In the genomic region with DNA sequence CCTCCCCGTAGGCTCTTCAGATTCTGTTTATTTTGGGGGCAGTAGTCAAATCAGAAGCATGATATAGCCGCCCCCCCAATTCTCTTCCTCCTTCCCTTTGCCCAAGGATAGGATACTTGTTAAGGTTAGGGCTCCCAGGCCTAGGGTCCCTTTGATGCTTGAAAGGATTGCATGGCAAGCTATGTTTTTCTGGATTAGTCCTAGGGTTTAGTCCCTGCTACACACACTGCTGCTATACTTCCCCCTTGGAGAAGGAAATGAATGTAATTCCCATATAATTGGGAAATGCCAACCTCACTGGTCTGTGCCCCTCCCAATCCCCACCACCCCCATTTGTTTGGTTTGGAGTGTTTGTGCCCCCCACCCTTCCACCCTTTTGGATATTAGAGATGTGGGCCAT, we compare ENCODE assay signal across 33 cellular contexts.
DNase-seq lines count a peak whose midpoint lies in the region; ATAC-seq, FAIRE-seq and TF ChIP-seq lines count a peak whose summit lies in the region.
"Had no signal": no experiment of that assay in that cellular context is flagged by ENCODE, and none has a peak within 500 bp of the region (broad histone marks: within the 10 kb centered on the region; RNA-seq: fewer than 3 reads in every experiment).

No MANE protein-coding gene starts in this region.

- no peak for DNase-seq in HFFc6
- no peak for DNase-seq in GM12878 (ENCODE audit: low read depth, low spot score)
- DNase-seq in mesothelial cell of epicardium (ENCODE audit: low spot score in 2 of 2, unreplicated experiment in 2 of 2) = no peak
- no peak for DNase-seq in smooth muscle cell (lab: John Stamatoyannopoulos, UW; ENCODE audit: unreplicated experiment)
- DNase-seq in HCEC 1CT = no peak
- no peak for DNase-seq in KBM-7
- DNase-seq: activated CD4-positive, alpha-beta memory T cell treated with anti-CD3 and anti-CD28 coated beads, Interleukin-2, amount 10 ng/mL, durations not matched to agents 7 days and 5 days; activated CD4-positive, CD25-positive, alpha-beta regulatory T cell treated with anti-CD3 and anti-CD28 coated beads, Interleukin-2, amount 50 U/mL, for 72 hours; activated CD8-positive, alpha-beta memory T cell treated with anti-CD3 and anti-CD28 coated beads, Interleukin-2, amount 50 U/mL, for 4 hours; activated naive CD4-positive, alpha-beta T cell treated with anti-CD3 and anti-CD28 coated beads for 36 hours; adrenal gland; Calu3; DMS79 treated with DMSO at 0.1 percent for 48 hours; gastrocnemius medialis; GDM1; GOT3; hippocampal formation; lower lobe of right lung; MM.1S; NCI-H1417 treated with DMSO at 0.1 percent for 48 hours; NCI-H2029 treated with DMSO at 0.1 percent for 48 hours; NCI-H526 treated with DMSO at 0.1 percent for 48 hours; nephron progenitor cell; NK-92 treated with Interleukin-12 subunit alpha and Interleukin-12 subunit beta, amount 100 ng/mL, for 24 hours; PC-9; stimulated activated CD4-positive, alpha-beta T cell treated with anti-CD3 and anti-CD28 coated beads, Interleukin-12 subunit alpha, Interleukin-12 subunit beta, amount 100 ng/mL, for 4 hours; stimulated activated CD4-positive, alpha-beta T cell treated with anti-CD3 and anti-CD28 coated beads, Interleukin-2, amount 100 ng/mL, for 48 hours; stomach had no signal

- RAD21 ChIA-PET in GM12878 (lab: Charles Lee; ENCODE audit: unreplicated experiment) = interaction anchor here (1.0 to 1.5 kb wide), 4 partner anchors 21 to 129 kb away, joined by 3 to 6 read pairs (median 4); no protein-coding TSS in a partner anchor

- H4K20me1 ChIP-seq in GM12878 (ENCODE audit: control insufficient read depth, insufficient read depth) (no peaks in the 10 kb centered on the region; the same call in 1 of the 2 replicates), smooth muscle cell (ENCODE audit: low read depth) (peaks cover 100% of the 10 kb centered on the region)

- TF ChIP-seq POLR2A in GM12878 (IDR thresholded peaks at IDR 0.05; ENCODE audit: low read depth, low read length) = no peak

- CTCF ChIA-PET in GM12878 (lab: Yijun Ruan, JAX) = interaction anchor here (0.6 to 2.1 kb wide), 8 partner anchors 10 to 1271 kb away, joined by 3 to 9 read pairs (median 4); no protein-coding TSS in a partner anchor

- no peak overlapping the region for H2AFZ ChIP-seq in GM12878 (ENCODE audit: control insufficient read depth, low read depth, low read length)
- H2AFZ ChIP-seq in smooth muscle cell (ENCODE audit: low read depth) = no peak overlapping the region
- H2AFZ ChIP-seq: parathyroid adenoma, PC-9 had no signal

- TF ChIP-seq CTCF in HFFc6 (IDR thresholded peaks at IDR 0.05) = no peak
- TF ChIP-seq CTCF in GM12878 (IDR thresholded peaks at IDR 0.05 in 2 of 3, conservative IDR thresholded peaks at IDR 0.05 in 1 of 3; ENCODE audit: control insufficient read depth in 2 of 3, extremely low read depth in 1 of 3, insufficient read depth in 1 of 3, low read depth in 3 of 3, low read length in 3 of 3) = no peak
- TF ChIP-seq CTCF in mesothelial cell of epicardium (IDR thresholded peaks at IDR 0.05; ENCODE audit: unreplicated experiment) = no peak
- no peak for TF ChIP-seq CTCF in smooth muscle cell (IDR thresholded peaks at IDR 0.05; ENCODE audit: borderline replicate concordance, insufficient read depth, poor library complexity, severe bottlenecking)

- H3K4me3 ChIP-seq in GM12878 (no peak overlapping the region), smooth muscle cell (no peak overlapping the region)
- H3K4me3 ChIP-seq: adrenal gland, gastrocnemius medialis, lower lobe of right lung, PC-9, right atrium auricular region, stomach had no signal

- no peak for TF ChIP-seq RAD21 in GM12878 (IDR thresholded peaks at IDR 0.05; ENCODE audit: insufficient read depth, low read depth, low read length)

- H3K27ac ChIP-seq in GM12878 (ENCODE audit: control insufficient read depth, insufficient read depth) = no peak overlapping the region
- peak overlapping the region; percentile 87 for H3K27ac ChIP-seq in smooth muscle cell (ENCODE audit: low read depth)
- H3K27ac ChIP-seq: adrenal gland, C4-2B, gastrocnemius medialis, KMS-11, lower lobe of right lung, parathyroid adenoma, PC-9, right atrium auricular region, stomach had no signal

- H3K4me1 Mint-ChIP-seq in HFFc6 (ENCODE audit: low read depth) (peaks cover 60% of the 10 kb centered on the region), mesothelial cell of epicardium (peaks cover 32% of the 10 kb centered on the region)
- H3K4me1 Mint-ChIP-seq: activated CD4-positive, alpha-beta memory T cell treated with anti-CD3 and anti-CD28 coated beads, Interleukin-2, amount 10 ng/mL, durations not matched to agents 7 days and 5 days had no signal

- H3K79me2 ChIP-seq in GM12878 (ENCODE audit: control insufficient read depth, insufficient read depth, low read length) (peaks cover 48% of the 10 kb centered on the region), smooth muscle cell (ENCODE audit: low read depth) (peaks cover 90% of the 10 kb centered on the region)

- H3K4me3 Mint-ChIP-seq in HFFc6 = peak overlapping the region; percentile 16; the same call in 1 of the 2 replicates
- H3K4me3 Mint-ChIP-seq in mesothelial cell of epicardium = no peak overlapping the region
- H3K4me3 Mint-ChIP-seq: activated CD4-positive, alpha-beta memory T cell treated with anti-CD3 and anti-CD28 coated beads, Interleukin-2, amount 10 ng/mL, durations not matched to agents 7 days and 5 days; activated naive CD4-positive, alpha-beta T cell treated with anti-CD3 and anti-CD28 coated beads for 36 hours; nephron progenitor cell had no signal

- H3K27me3 Mint-ChIP-seq in HFFc6 (ENCODE audit: insufficient read depth) = peaks cover 2% of the 10 kb centered on the region; the same call in 1 of the 2 replicates
- H3K27me3 Mint-ChIP-seq in mesothelial cell of epicardium (ENCODE audit: low read depth) = no peaks in the 10 kb centered on the region
- H3K27me3 Mint-ChIP-seq: activated CD4-positive, alpha-beta memory T cell treated with anti-CD3 and anti-CD28 coated beads, Interleukin-2, amount 10 ng/mL, durations not matched to agents 7 days and 5 days had no signal

- 63% methylated on average over 2 of the region's 2 CpGs for WGBS in GM12878 (ENCODE audit: insufficient coverage, insufficient replicate concordance, low lambda C conversion rate, missing lambda C conversion rate)
- 83% methylated on average over 2 of the region's 2 CpGs for WGBS in smooth muscle cell (ENCODE audit: low lambda C conversion rate)

- SMC1A ChIA-PET in GM12878 (lab: Charles Lee; ENCODE audit: uncharacterized antibody, unreplicated experiment) = interaction anchor here (1.0 to 4.1 kb wide), 7 partner anchors 11 to 134 kb away, joined by 3 to 27 read pairs (median 5); a partner anchor contains a TSS

- no peak overlapping the region for H3K4me2 ChIP-seq in GM12878 (ENCODE audit: control insufficient read depth, insufficient read depth)
- H3K4me2 ChIP-seq in smooth muscle cell = peak overlapping the region; percentile 43
- H3K4me2 ChIP-seq: KMS-11, PC-9 had no signal

- H3K27me3 ChIP-seq in GM12878 (replicated peaks in 1 of 2; ENCODE audit: control insufficient read depth in 2 of 2, insufficient read depth in 2 of 2, low read length in 1 of 2) = no peaks in the 10 kb centered on the region
- no peaks in the 10 kb centered on the region for H3K27me3 ChIP-seq in smooth muscle cell (ENCODE audit: low read depth)
- H3K27me3 ChIP-seq: adrenal gland, gastrocnemius medialis, right atrium auricular region, stomach had no signal

- H3K9ac ChIP-seq in GM12878 (ENCODE audit: control insufficient read depth, insufficient read depth, low read length) (no peak overlapping the region), smooth muscle cell (ENCODE audit: low read depth) (peak overlapping the region; percentile 17)
- H3K9ac ChIP-seq: KMS-11, parathyroid adenoma had no signal

- H3K27ac Mint-ChIP-seq in HFFc6 (peak overlapping the region; percentile 71), mesothelial cell of epicardium (peak overlapping the region; percentile 76)
- H3K27ac Mint-ChIP-seq: activated CD4-positive, alpha-beta memory T cell treated with anti-CD3 and anti-CD28 coated beads, Interleukin-2, amount 10 ng/mL, durations not matched to agents 7 days and 5 days; activated naive CD4-positive, alpha-beta T cell treated with anti-CD3 and anti-CD28 coated beads for 36 hours; nephron progenitor cell had no signal

- no peaks in the 10 kb centered on the region for H3K9me3 Mint-ChIP-seq in HFFc6
- no peaks in the 10 kb centered on the region for H3K9me3 Mint-ChIP-seq in mesothelial cell of epicardium
- H3K9me3 Mint-ChIP-seq: activated CD4-positive, alpha-beta memory T cell treated with anti-CD3 and anti-CD28 coated beads, Interleukin-2, amount 10 ng/mL, durations not matched to agents 7 days and 5 days; activated naive CD4-positive, alpha-beta T cell treated with anti-CD3 and anti-CD28 coated beads for 36 hours; nephron progenitor cell had no signal

- FAIRE-seq in GM12878 (lab: Jason Lieb, UNC) = no peak

- intact Hi-C loops in GM12878 (cut with micrococcal nuclease; ENCODE audit: unreplicated experiment) = no loop called here

- H3K36me3 Mint-ChIP-seq in HFFc6 (ENCODE audit: low read depth) (no peaks in the 10 kb centered on the region), mesothelial cell of epicardium (no peaks in the 10 kb centered on the region)

- H3K9me3 ChIP-seq in GM12878 (replicated peaks; ENCODE audit: control insufficient read depth, insufficient read depth, low read length) = no peaks in the 10 kb centered on the region
- H3K9me3 ChIP-seq in smooth muscle cell (replicated peaks; ENCODE audit: low read depth) = no peaks in the 10 kb centered on the region
- H3K9me3 ChIP-seq: adrenal gland, gastrocnemius medialis, lower lobe of right lung, right atrium auricular region, stomach had no signal

- POLR2A ChIA-PET in GM12878 (lab: Charles Lee) = interaction anchor here (1.2 kb wide), 1 partner anchor 15 kb away, joined by 6 read pairs; no protein-coding TSS in a partner anchor

- peaks cover 28% of the 10 kb centered on the region for H3F3A ChIP-seq in smooth muscle cell (ENCODE audit: low read depth)

- in situ Hi-C loops in GM12878 (cut with MboI) = no loop called here
- in situ Hi-C loops in KBM-7 (cut with MboI; ENCODE audit: low pct_unique_long_range_greater_than_20kb, low sequenced_read_pairs) = no loop called here

- H3K4me1 ChIP-seq in GM12878 (ENCODE audit: control insufficient read depth, insufficient read depth, low read length) = peaks cover 11% of the 10 kb centered on the region
- peaks cover 18% of the 10 kb centered on the region for H3K4me1 ChIP-seq in smooth muscle cell (ENCODE audit: low read depth)

- no peaks in the 10 kb centered on the region for H3K36me3 ChIP-seq in GM12878 (ENCODE audit: control insufficient read depth in 2 of 2, insufficient read depth in 2 of 2, low read length in 1 of 2)
- no peaks in the 10 kb centered on the region for H3K36me3 ChIP-seq in smooth muscle cell (ENCODE audit: low read depth)
- H3K36me3 ChIP-seq: adrenal gland, gastrocnemius medialis, lower lobe of right lung, right atrium auricular region, stomach had no signal

- no peak for ATAC-seq in GM12878
- no peak for ATAC-seq in GM21447 (IDR thresholded peaks at IDR 0.05; ENCODE audit: unreplicated experiment)
- ATAC-seq: gastrocnemius medialis had no signal

- no TSS peak for BruUV-seq in GM12878 (replicated peaks; lab: Mats Ljungman, UMichigan)

- no peak for TF ChIP-seq EP300 in GM12878 (IDR thresholded peaks at IDR 0.05; ENCODE audit: borderline replicate concordance in 1 of 2, control insufficient read depth in 1 of 2, low read depth in 2 of 2, low read length in 2 of 2)
